43 cellular contexts compared by ENCODE assay signal in the genomic region with DNA sequence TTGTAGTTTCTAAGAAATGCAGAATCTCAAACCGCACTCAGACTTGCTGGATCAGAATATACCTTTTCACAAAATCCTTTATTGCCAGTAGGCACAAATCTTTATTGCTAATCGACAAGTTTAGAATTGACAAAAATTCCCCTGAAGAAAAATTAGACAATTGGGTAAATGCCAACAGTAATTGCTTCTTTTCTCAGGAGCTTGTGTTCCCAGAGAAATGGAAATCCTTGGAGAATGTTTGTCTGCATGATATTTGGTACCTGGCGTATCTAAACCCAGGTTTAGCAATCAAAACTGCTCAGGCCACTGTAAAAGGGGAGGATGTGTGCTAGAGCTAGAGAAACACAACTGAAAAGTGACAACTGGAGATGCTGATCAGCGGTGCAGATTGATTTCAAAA. TPM values are rescaled to one million over a fixed set of nuclear protein-coding genes. Genes with fewer than 3 reads are reported as not detected.
"Had no signal": no experiment of that assay in that cellular context is flagged by ENCODE, and none has a peak within 500 bp of the region (broad histone marks: within the 10 kb centered on the region; RNA-seq: fewer than 3 reads in every experiment).

A gene with protein sequence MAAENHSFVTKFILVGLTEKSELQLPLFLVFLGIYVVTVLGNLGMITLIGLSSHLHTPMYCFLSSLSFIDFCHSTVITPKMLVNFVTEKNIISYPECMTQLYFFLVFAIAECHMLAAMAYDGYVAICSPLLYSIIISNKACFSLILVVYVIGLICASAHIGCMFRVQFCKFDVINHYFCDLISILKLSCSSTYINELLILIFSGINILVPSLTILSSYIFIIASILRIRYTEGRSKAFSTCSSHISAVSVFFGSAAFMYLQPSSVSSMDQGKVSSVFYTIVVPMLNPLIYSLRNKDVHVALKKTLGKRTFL (plus strand): TSS at position 301 of the 400 bp plus-strand sequence. CDS start 8,556 bp downstream, outside the sequence.

- H3K9me3 ChIP-seq: adrenal gland, ascending aorta, body of pancreas, breast epithelium had no signal

- H3K36me3 Mint-ChIP-seq: activated naive CD4-positive, alpha-beta T cell treated with anti-CD3 and anti-CD28 coated beads, Interleukin-2, amount 10 ng/mL, durations not matched to agents 7 days and 5 days; activated naive CD4-positive, alpha-beta T cell treated with anti-CD3 and anti-CD28 coated beads, Interleukin-2, amount 50 U/mL, for 24 hours; activated naive CD4-positive, alpha-beta T cell treated with anti-CD3 and anti-CD28 coated beads, Interleukin-2, amount 50 U/mL, for 72 hours; activated naive CD8-positive, alpha-beta T cell; activated naive CD8-positive, alpha-beta T cell treated with anti-CD3 and anti-CD28 coated beads for 36 hours; activated naive CD8-positive, alpha-beta T cell treated with anti-CD3 and anti-CD28 coated beads, Interleukin-2, amount 10 ng/mL, durations not matched to agents 7 days and 5 days; brain had no signal

- H3K4me1 ChIP-seq: adrenal gland, ascending aorta, body of pancreas, breast epithelium had no signal

- H3K27ac Mint-ChIP-seq: activated naive CD4-positive, alpha-beta T cell treated with anti-CD3 and anti-CD28 coated beads for 36 hours; activated naive CD4-positive, alpha-beta T cell treated with anti-CD3 and anti-CD28 coated beads, Interleukin-2, amount 10 ng/mL, durations not matched to agents 7 days and 5 days; activated naive CD4-positive, alpha-beta T cell treated with anti-CD3 and anti-CD28 coated beads, Interleukin-2, amount 50 U/mL, for 24 hours; activated naive CD4-positive, alpha-beta T cell treated with anti-CD3 and anti-CD28 coated beads, Interleukin-2, amount 50 U/mL, for 72 hours; activated naive CD8-positive, alpha-beta T cell; activated naive CD8-positive, alpha-beta T cell treated with anti-CD3 and anti-CD28 coated beads for 36 hours; activated naive CD8-positive, alpha-beta T cell treated with anti-CD3 and anti-CD28 coated beads, Interleukin-2, amount 10 ng/mL, durations not matched to agents 7 days and 5 days; activated naive CD8-positive, alpha-beta T cell treated with anti-CD3 and anti-CD28 coated beads, Interleukin-2, amount 50 U/mL, for 24 hours; activated T-cell treated with anti-CD3 and anti-CD28 coated beads, Interleukin-2, amount 50 U/mL, for 24 hours; activated T-cell treated with anti-CD3 and anti-CD28 coated beads, Interleukin-2, amount 50 U/mL, for 72 hours; activated T-helper 1 cell treated with anti-CD3 and anti-CD28 coated beads, Interleukin-12 subunit alpha, Interleukin-12 subunit beta, Interleukin-2, Interleukin-4 antibody, amounts not matched to agents 30 ng/mL and 10 ng/mL and 1 ng/mL, durations not matched to agents 14 hours and 24 hours and 36 hours; activated T-helper 17 cell treated with anti-CD3 and anti-CD28 coated beads, Interleukin-2, amount 50 U/mL, for 72 hours; activated T-helper 2 cell treated with anti-CD3 and anti-CD28 coated beads, Interferon-gamma antibody, Interleukin-2, Interleukin-4, amounts not matched to agents 10 μg/mL and 5 μg/mL and 100 μg/mL, durations not matched to agents 14 hours and 24 hours and 36 hours; brain had no signal

- H3K4me3 ChIP-seq: adrenal gland, ascending aorta, body of pancreas, breast epithelium, cardiac muscle cell had no signal

- H3K27ac ChIP-seq: adrenal gland, ascending aorta, body of pancreas, brain microvascular endothelial cell, breast epithelium, cardiac muscle cell had no signal

- DNase-seq: activated effector memory CD4-positive, alpha-beta T cell treated with anti-CD3 and anti-CD28 coated beads, Interleukin-2, amount 50 U/mL, for 16 hours; activated effector memory CD4-positive, alpha-beta T cell treated with Interleukin-2 at 50 U/mL for 16 hours; activated gamma-delta T cell; activated gamma-delta T cell treated with Interleukin-2 at 50 U/mL for 16 hours; activated naive CD4-positive, alpha-beta T cell; activated naive CD4-positive, alpha-beta T cell treated with anti-CD3 and anti-CD28 coated beads for 36 hours; activated naive CD4-positive, alpha-beta T cell treated with anti-CD3 and anti-CD28 coated beads, Interleukin-2, amount 10 ng/mL, durations not matched to agents 7 days and 5 days; activated naive CD4-positive, alpha-beta T cell treated with anti-CD3 and anti-CD28 coated beads, Interleukin-2, amount 50 U/mL, for 16 hours; activated naive CD4-positive, alpha-beta T cell treated with Interleukin-2 at 50 U/mL for 16 hours; activated naive CD8-positive, alpha-beta T cell treated with anti-CD3 and anti-CD28 coated beads for 36 hours; activated naive CD8-positive, alpha-beta T cell treated with anti-CD3 and anti-CD28 coated beads, Interleukin-2, amount 10 ng/mL, durations not matched to agents 7 days and 5 days; activated naive CD8-positive, alpha-beta T cell treated with anti-CD3 and anti-CD28 coated beads, Interleukin-2, amount 50 U/mL, for 24 hours; activated T-cell treated with anti-CD3 and anti-CD28 coated beads, Interleukin-2, amount 50 U/mL, for 1 hour; activated T-cell treated with anti-CD3 and anti-CD28 coated beads, Interleukin-2, amount 50 U/mL, for 24 hours; activated T-cell treated with anti-CD3 and anti-CD28 coated beads, Interleukin-2, amount 50 U/mL, for 4 hours; activated T-cell treated with anti-CD3 and anti-CD28 coated beads, Interleukin-2, amount 50 U/mL, for 48 hours; activated T-cell treated with anti-CD3 and anti-CD28 coated beads, Interleukin-2, amount 50 U/mL, for 72 hours; adrenal gland; amniotic stem cell; amygdala; anterior cingulate cortex; aorta; body of pancreas; brain microvascular endothelial cell; caudate nucleus; central memory CD4-positive, alpha-beta T cell; cerebellar nuclear complex had no signal

- H3K27me3 Mint-ChIP-seq: activated naive CD4-positive, alpha-beta T cell treated with anti-CD3 and anti-CD28 coated beads, Interleukin-2, amount 10 ng/mL, durations not matched to agents 7 days and 5 days; central memory CD8-positive, alpha-beta T cell had no signal

- H3K4me3 Mint-ChIP-seq: activated naive CD4-positive, alpha-beta T cell treated with anti-CD3 and anti-CD28 coated beads for 36 hours; activated naive CD4-positive, alpha-beta T cell treated with anti-CD3 and anti-CD28 coated beads, Interleukin-2, amount 10 ng/mL, durations not matched to agents 7 days and 5 days; activated naive CD4-positive, alpha-beta T cell treated with anti-CD3 and anti-CD28 coated beads, Interleukin-2, amount 50 U/mL, for 24 hours; activated naive CD8-positive, alpha-beta T cell; activated naive CD8-positive, alpha-beta T cell treated with anti-CD3 and anti-CD28 coated beads for 36 hours; activated naive CD8-positive, alpha-beta T cell treated with anti-CD3 and anti-CD28 coated beads, Interleukin-2, amount 10 ng/mL, durations not matched to agents 7 days and 5 days; activated naive CD8-positive, alpha-beta T cell treated with anti-CD3 and anti-CD28 coated beads, Interleukin-2, amount 50 U/mL, for 24 hours; activated T-cell treated with anti-CD3 and anti-CD28 coated beads, Interleukin-2, amount 50 U/mL, for 24 hours; activated T-cell treated with anti-CD3 and anti-CD28 coated beads, Interleukin-2, amount 50 U/mL, for 4 hours; activated T-cell treated with anti-CD3 and anti-CD28 coated beads, Interleukin-2, amount 50 U/mL, for 72 hours; activated T-helper 1 cell treated with anti-CD3 and anti-CD28 coated beads, Interleukin-12 subunit alpha, Interleukin-12 subunit beta, Interleukin-2, Interleukin-4 antibody, amounts not matched to agents 30 ng/mL and 10 ng/mL and 1 ng/mL, durations not matched to agents 14 hours and 24 hours and 36 hours; activated T-helper 17 cell treated with anti-CD3 and anti-CD28 coated beads, Interleukin-2, amount 50 U/mL, for 72 hours; brain; central memory CD8-positive, alpha-beta T cell had no signal

- H3K4me1 Mint-ChIP-seq: activated naive CD4-positive, alpha-beta T cell treated with anti-CD3 and anti-CD28 coated beads, Interleukin-2, amount 10 ng/mL, durations not matched to agents 7 days and 5 days; activated naive CD4-positive, alpha-beta T cell treated with anti-CD3 and anti-CD28 coated beads, Interleukin-2, amount 50 U/mL, for 24 hours; activated naive CD8-positive, alpha-beta T cell treated with anti-CD3 and anti-CD28 coated beads for 36 hours; activated naive CD8-positive, alpha-beta T cell treated with anti-CD3 and anti-CD28 coated beads, Interleukin-2, amount 10 ng/mL, durations not matched to agents 7 days and 5 days; activated naive CD8-positive, alpha-beta T cell treated with anti-CD3 and anti-CD28 coated beads, Interleukin-2, amount 50 U/mL, for 24 hours; activated T-helper 17 cell treated with anti-CD3 and anti-CD28 coated beads, Interleukin-2, amount 50 U/mL, for 72 hours; brain; central memory CD8-positive, alpha-beta T cell had no signal

- FAIRE-seq: astrocyte, bronchial epithelial cell had no signal

- H3K27me3 ChIP-seq: adrenal gland, ascending aorta, body of pancreas, brain microvascular endothelial cell, cardiac muscle cell had no signal

- ATAC-seq: activated naive CD4-positive, alpha-beta T cell treated with anti-CD3 and anti-CD28 coated beads, Interleukin-2, amount 50 U/mL, for 72 hours; activated naive CD8-positive, alpha-beta T cell treated with anti-CD3 and anti-CD28 coated beads, Interleukin-2, amount 50 U/mL, for 24 hours; activated T-cell treated with anti-CD3 and anti-CD28 coated beads, Interleukin-2, amount 50 U/mL, for 4 hours; activated T-cell treated with anti-CD3 and anti-CD28 coated beads, Interleukin-2, amount 50 U/mL, for 72 hours; activated T-helper 17 cell treated with anti-CD3 and anti-CD28 coated beads, Interleukin-2, amount 50 U/mL, for 72 hours; body of pancreas had no signal

- H3K9me3 Mint-ChIP-seq: activated naive CD4-positive, alpha-beta T cell treated with anti-CD3 and anti-CD28 coated beads for 36 hours; activated naive CD4-positive, alpha-beta T cell treated with anti-CD3 and anti-CD28 coated beads, Interleukin-2, amount 10 ng/mL, durations not matched to agents 7 days and 5 days; activated naive CD4-positive, alpha-beta T cell treated with anti-CD3 and anti-CD28 coated beads, Interleukin-2, amount 50 U/mL, for 24 hours; activated naive CD4-positive, alpha-beta T cell treated with anti-CD3 and anti-CD28 coated beads, Interleukin-2, amount 50 U/mL, for 72 hours; activated naive CD8-positive, alpha-beta T cell treated with anti-CD3 and anti-CD28 coated beads for 36 hours; activated naive CD8-positive, alpha-beta T cell treated with anti-CD3 and anti-CD28 coated beads, Interleukin-2, amount 10 ng/mL, durations not matched to agents 7 days and 5 days; activated naive CD8-positive, alpha-beta T cell treated with anti-CD3 and anti-CD28 coated beads, Interleukin-2, amount 50 U/mL, for 24 hours; activated T-cell treated with anti-CD3 and anti-CD28 coated beads, Interleukin-2, amount 50 U/mL, for 24 hours; activated T-cell treated with anti-CD3 and anti-CD28 coated beads, Interleukin-2, amount 50 U/mL, for 4 hours; activated T-cell treated with anti-CD3 and anti-CD28 coated beads, Interleukin-2, amount 50 U/mL, for 72 hours; activated T-helper 1 cell treated with anti-CD3 and anti-CD28 coated beads, Interleukin-12 subunit alpha, Interleukin-12 subunit beta, Interleukin-2, Interleukin-4 antibody, amounts not matched to agents 30 ng/mL and 10 ng/mL and 1 ng/mL, durations not matched to agents 14 hours and 24 hours and 36 hours; activated T-helper 17 cell treated with anti-CD3 and anti-CD28 coated beads, Interleukin-2, amount 50 U/mL, for 72 hours; activated T-helper 2 cell treated with anti-CD3 and anti-CD28 coated beads, Interferon-gamma antibody, Interleukin-2, Interleukin-4, amounts not matched to agents 10 μg/mL and 5 μg/mL and 100 μg/mL, durations not matched to agents 14 hours and 24 hours and 36 hours; brain; central memory CD8-positive, alpha-beta T cell had no signal

- H3K36me3 ChIP-seq: adrenal gland, ascending aorta, brain microvascular endothelial cell, breast epithelium, cardiac muscle cell had no signal

RNA-seq across cellular contexts. Expression of the gene that starts here (rescaled TPM):
- total RNA-seq: activated naive CD4-positive, alpha-beta T cell treated with anti-CD3 and anti-CD28 coated beads for 36 hours; activated naive CD4-positive, alpha-beta T cell treated with anti-CD3 and anti-CD28 coated beads, Interleukin-2, amount 50 U/mL, for 72 hours; activated naive CD8-positive, alpha-beta T cell treated with anti-CD3 and anti-CD28 coated beads for 36 hours; activated naive CD8-positive, alpha-beta T cell treated with anti-CD3 and anti-CD28 coated beads, Interleukin-2, amount 10 ng/mL, durations not matched to agents 7 days and 5 days; activated T-cell treated with anti-CD3 and anti-CD28 coated beads, Interleukin-2, amount 50 U/mL, for 4 hours; activated T-cell treated with anti-CD3 and anti-CD28 coated beads, Interleukin-2, amount 50 U/mL, for 72 hours; activated T-helper 1 cell treated with anti-CD3 and anti-CD28 coated beads, Interleukin-12 subunit alpha, Interleukin-12 subunit beta, Interleukin-2, Interleukin-4 antibody, amounts not matched to agents 30 ng/mL and 10 ng/mL and 1 ng/mL, durations not matched to agents 14 hours and 24 hours and 36 hours; activated T-helper 17 cell treated with anti-CD3 and anti-CD28 coated beads, Interleukin-2, amount 50 U/mL, for 72 hours; activated T-helper 2 cell treated with anti-CD3 and anti-CD28 coated beads, Interferon-gamma antibody, Interleukin-2, Interleukin-4, amounts not matched to agents 10 μg/mL and 5 μg/mL and 100 μg/mL, durations not matched to agents 14 hours and 24 hours and 36 hours; adrenal gland; aorta; ascending aorta; astrocyte; body of pancreas; breast epithelium; bronchial epithelial cell; cardiac muscle cell; cardiac septum; cerebellum had no signal
- polyA plus RNA-seq: adipose tissue, adrenal gland, aorta, cardiac muscle cell had no signal
